ENCODE assay signal across 1 cellular context in genomic region chr12:62779488-62779887, GRCh38.
TF ChIP-seq lines count a peak whose summit lies in the region.

No MANE protein-coding gene starts in this region.

TF ChIP-seq in HepG2, 621 proteins besides CTCF, POLR2A, EP300 and RAD21 (continued from another document):
- TF ChIP-seq ZNF513 (CRISPR knock-in tag; conservative IDR thresholded peaks at IDR 0.05) (no peak), MAZ (IDR thresholded peaks at IDR 0.05; ENCODE audit: borderline replicate concordance, low read depth, low read length) (no peak), MAZ (CRISPR knock-in tag; IDR thresholded peaks at IDR 0.05; ENCODE audit: low read depth) (no peak), ESRRA (CRISPR knock-in tag; IDR thresholded peaks at IDR 0.05; ENCODE audit: low read depth) (0 out of 2 replicates have a peak, but pooled peaks have one; percentile 52), ZNF30 (CRISPR knock-in tag; IDR thresholded peaks at IDR 0.05) (no peak), ZNF431 (CRISPR knock-in tag; IDR thresholded peaks at IDR 0.05; ENCODE audit: borderline replicate concordance, low read depth) (no peak), LCORL (IDR thresholded peaks at IDR 0.05) (no peak), LCORL (CRISPR knock-in tag; IDR thresholded peaks at IDR 0.05) (no peak), ZBTB8A (CRISPR knock-in tag; IDR thresholded peaks at IDR 0.05; ENCODE audit: borderline replicate concordance, low read depth) (no peak), PAXIP1 (CRISPR knock-in tag; conservative IDR thresholded peaks at IDR 0.05) (peak; percentile 42), ZNF549 (CRISPR knock-in tag; IDR thresholded peaks at IDR 0.05) (no peak), ZNF644 (CRISPR knock-in tag; IDR thresholded peaks at IDR 0.05; ENCODE audit: low read depth) (peak; percentile 76; the same call in 1 of the 2 replicates), TEAD2 (CRISPR knock-in tag; IDR thresholded peaks at IDR 0.05) (no peak), GABPA (IDR thresholded peaks at IDR 0.05; ENCODE audit: low read depth, low read length) (no peak), GABPA (CRISPR knock-in tag; IDR thresholded peaks at IDR 0.05; ENCODE audit: low read depth) (no peak), ZFP1 (CRISPR knock-in tag; IDR thresholded peaks at IDR 0.05) (no peak), TBX2 (CRISPR knock-in tag; IDR thresholded peaks at IDR 0.05; ENCODE audit: borderline replicate concordance) (peak; percentile 73; the same call in 1 of the 2 replicates), GATAD2A (CRISPR knock-in tag; IDR thresholded peaks at IDR 0.05) (peak; percentile 46; the same call in 1 of the 2 replicates), ATF3 (CRISPR knock-in tag; IDR thresholded peaks at IDR 0.05) (no peak), ZNF609 (CRISPR knock-in tag; IDR thresholded peaks at IDR 0.05; ENCODE audit: borderline replicate concordance) (no peak), RAD51 (IDR thresholded peaks at IDR 0.05; ENCODE audit: borderline replicate concordance) (no peak), ARHGAP35 (CRISPR knock-in tag; IDR thresholded peaks at IDR 0.05; ENCODE audit: borderline replicate concordance) (no peak), KDM6A (CRISPR knock-in tag; IDR thresholded peaks at IDR 0.05; ENCODE audit: low read depth) (no peak), CAMTA2 (CRISPR knock-in tag; IDR thresholded peaks at IDR 0.05; ENCODE audit: borderline replicate concordance) (no peak), ZKSCAN8 (CRISPR knock-in tag; IDR thresholded peaks at IDR 0.05; ENCODE audit: borderline replicate concordance) (no peak), MXI1 (IDR thresholded peaks at IDR 0.05; ENCODE audit: borderline replicate concordance, low read depth, low read length) (no peak), SAP130 (CRISPR knock-in tag; IDR thresholded peaks at IDR 0.05; ENCODE audit: low read depth) (peak; percentile 38; the same call in 1 of the 2 replicates), DZIP1 (CRISPR knock-in tag; IDR thresholded peaks at IDR 0.05) (no peak), ZNF232 (CRISPR knock-in tag; IDR thresholded peaks at IDR 0.05; ENCODE audit: borderline replicate concordance) (0 out of 2 replicates have a peak, but pooled peaks have one; percentile 42)
TF ChIP-seq in HepG2: peak in this region for 23.
